In genomic region chr2:28080911-28081310, GRCh38 we compare ENCODE assay signal across 13 cellular contexts.
DNase-seq lines count a peak whose midpoint lies in the region; ATAC-seq and TF ChIP-seq lines count a peak whose summit lies in the region.
"Had no signal": no experiment of that assay in that cellular context is flagged by ENCODE, and none has a peak within 500 bp of the region (broad histone marks: within the 10 kb centered on the region; RNA-seq: fewer than 3 reads in every experiment).

No MANE protein-coding gene starts in this region.

- CTCF ChIA-PET in activated CD8-positive, alpha-beta memory T cell treated with anti-CD3 and anti-CD28 coated beads, Interleukin-2, amount 10 ng/mL, durations not matched to agents 7 days and 5 days (lab: Charles Lee), result no interaction called here

- H3K4me1 ChIP-seq in esophagus muscularis mucosa, result peaks cover 0 to 28% (median 23%) of the 10 kb centered on the region in 4 donors
- H3K4me1 ChIP-seq: right lobe of liver had no signal

- no peak overlapping the region for H3K27ac Mint-ChIP-seq in activated CD8-positive, alpha-beta memory T cell treated with anti-CD3 and anti-CD28 coated beads, Interleukin-2, amount 10 ng/mL, durations not matched to agents 7 days and 5 days
- no peak overlapping the region for H3K27ac Mint-ChIP-seq in activated T-cell treated with anti-CD3 and anti-CD28 coated beads, Interleukin-2, amount 50 U/mL, for 72 hours
- H3K27ac Mint-ChIP-seq: T-helper 17 cell had no signal

- no peak for TF ChIP-seq CTCF in esophagus muscularis mucosa (IDR thresholded peaks at IDR 0.05)

- intact Hi-C loops in esophagus muscularis mucosa (cut with DNase I), result no loop called here

- H3K9me3 Mint-ChIP-seq in activated CD8-positive, alpha-beta memory T cell treated with anti-CD3 and anti-CD28 coated beads, Interleukin-2, amount 10 ng/mL, durations not matched to agents 7 days and 5 days (ENCODE audit: low read depth), result no peaks in the 10 kb centered on the region
- H3K9me3 Mint-ChIP-seq in activated T-cell treated with anti-CD3 and anti-CD28 coated beads, Interleukin-2, amount 50 U/mL, for 72 hours, result no peaks in the 10 kb centered on the region
- H3K9me3 Mint-ChIP-seq: central memory CD8-positive, alpha-beta T cell had no signal

- peaks cover 6% of the 10 kb centered on the region for H3K36me3 Mint-ChIP-seq in activated CD8-positive, alpha-beta memory T cell treated with anti-CD3 and anti-CD28 coated beads, Interleukin-2, amount 10 ng/mL, durations not matched to agents 7 days and 5 days
- peaks cover 0 to 1% of the 10 kb centered on the region in 2 donors for H3K36me3 Mint-ChIP-seq in activated T-cell treated with anti-CD3 and anti-CD28 coated beads, Interleukin-2, amount 50 U/mL, for 72 hours (ENCODE audit: insufficient read depth in 2 of 2)

- H3K4me3 ChIP-seq in esophagus muscularis mucosa, result no peak overlapping the region
- H3K4me3 ChIP-seq: BLaER1, right lobe of liver had no signal

- peak overlapping the region; percentile 39 to 63 (median 52) for H3K27ac ChIP-seq in esophagus muscularis mucosa (replicated peaks in 1 of 4)
- H3K27ac ChIP-seq: BLaER1, right lobe of liver had no signal

- H3K4me3 Mint-ChIP-seq in activated CD8-positive, alpha-beta memory T cell treated with anti-CD3 and anti-CD28 coated beads, Interleukin-2, amount 10 ng/mL, durations not matched to agents 7 days and 5 days, result no peak overlapping the region
- H3K4me3 Mint-ChIP-seq in activated T-cell treated with anti-CD3 and anti-CD28 coated beads, Interleukin-2, amount 50 U/mL, for 72 hours, result no peak overlapping the region
- H3K4me3 Mint-ChIP-seq: central memory CD8-positive, alpha-beta T cell; T-helper 17 cell had no signal

- H3K4me1 Mint-ChIP-seq in activated CD8-positive, alpha-beta memory T cell treated with anti-CD3 and anti-CD28 coated beads, Interleukin-2, amount 10 ng/mL, durations not matched to agents 7 days and 5 days, result peaks cover 12% of the 10 kb centered on the region
- peaks cover 25% of the 10 kb centered on the region for H3K4me1 Mint-ChIP-seq in activated T-cell treated with anti-CD3 and anti-CD28 coated beads, Interleukin-2, amount 50 U/mL, for 72 hours (ENCODE audit: low read depth)
- H3K4me1 Mint-ChIP-seq: central memory CD8-positive, alpha-beta T cell had no signal

- no peak for TF ChIP-seq EP300 in esophagus muscularis mucosa (IDR thresholded peaks at IDR 0.05)

- DNase-seq in AG08395 (ENCODE audit: low spot score) (peak; percentile 46), NOMO-1 (lab: John Stamatoyannopoulos, UW; ENCODE audit: unreplicated experiment in 2 of 2) (peak; percentile 34 to 41), esophagus muscularis mucosa (ENCODE audit: extremely low spot score) (no peak), occipital lobe (lab: John Stamatoyannopoulos, UW) (peak; percentile 3), NCI-H2107 treated with DMSO at 0.1 percent for 48 hours (lab: John Stamatoyannopoulos, UW; ENCODE audit: unreplicated experiment) (no peak), NCI-H1105 (lab: John Stamatoyannopoulos, UW) (no peak)
- DNase-seq in activated CD8-positive, alpha-beta memory T cell treated with anti-CD3 and anti-CD28 coated beads, Interleukin-2, amount 10 ng/mL, durations not matched to agents 7 days and 5 days, result no peak
- no peak for DNase-seq in activated T-cell treated with anti-CD3 and anti-CD28 coated beads, Interleukin-2, amount 50 U/mL, for 72 hours
- DNase-seq: NCI-H446, right lobe of liver, T-helper 17 cell had no signal

- no peak for ATAC-seq in activated CD8-positive, alpha-beta memory T cell treated with anti-CD3 and anti-CD28 coated beads, Interleukin-2, amount 10 ng/mL, durations not matched to agents 7 days and 5 days
- ATAC-seq in activated T-cell treated with anti-CD3 and anti-CD28 coated beads, Interleukin-2, amount 50 U/mL, for 72 hours (replicated peaks in 1 of 2), result no peak
- ATAC-seq: T-helper 17 cell had no signal

- H3K36me3 ChIP-seq in esophagus muscularis mucosa, result no peaks in the 10 kb centered on the region
- H3K36me3 ChIP-seq: BLaER1, right lobe of liver had no signal

- H3K27me3 Mint-ChIP-seq in activated CD8-positive, alpha-beta memory T cell treated with anti-CD3 and anti-CD28 coated beads, Interleukin-2, amount 10 ng/mL, durations not matched to agents 7 days and 5 days, result no peaks in the 10 kb centered on the region
- H3K27me3 Mint-ChIP-seq in activated T-cell treated with anti-CD3 and anti-CD28 coated beads, Interleukin-2, amount 50 U/mL, for 72 hours (ENCODE audit: low read depth), result no peaks in the 10 kb centered on the region
- H3K27me3 Mint-ChIP-seq: central memory CD8-positive, alpha-beta T cell; T-helper 17 cell had no signal

- H3K9me3 ChIP-seq in esophagus muscularis mucosa, result no peaks in the 10 kb centered on the region
- H3K9me3 ChIP-seq: BLaER1, right lobe of liver had no signal

- no peak for TF ChIP-seq POLR2A in esophagus muscularis mucosa (IDR thresholded peaks at IDR 0.05; ENCODE audit: low read depth)

- no peaks in the 10 kb centered on the region for H3K27me3 ChIP-seq in esophagus muscularis mucosa
- H3K27me3 ChIP-seq: BLaER1, right lobe of liver had no signal

- WGBS in esophagus muscularis mucosa, result 66% methylated on average over 5 of the region's 5 CpGs

Comparison
In these comparisons a context has a peak if more than half of its experiments do, and no peak if none do; other contexts are left out.
1. DNase-seq: peak in AG08395 (single experiment), NOMO-1 (2 of 2) and occipital lobe (single experiment); none in esophagus muscularis mucosa (single experiment), NCI-H2107 treated with DMSO at 0.1 percent for 48 hours (single experiment), activated CD8-positive, alpha-beta memory T cell treated with anti-CD3 and anti-CD28 coated beads, Interleukin-2, amount 10 ng/mL, durations not matched to agents 7 days and 5 days (single experiment), activated T-cell treated with anti-CD3 and anti-CD28 coated beads, Interleukin-2, amount 50 U/mL, for 72 hours (0 of 2) and NCI-H1105 (single experiment).